ENCODE assay signal across 14 cellular contexts in the genomic region with DNA sequence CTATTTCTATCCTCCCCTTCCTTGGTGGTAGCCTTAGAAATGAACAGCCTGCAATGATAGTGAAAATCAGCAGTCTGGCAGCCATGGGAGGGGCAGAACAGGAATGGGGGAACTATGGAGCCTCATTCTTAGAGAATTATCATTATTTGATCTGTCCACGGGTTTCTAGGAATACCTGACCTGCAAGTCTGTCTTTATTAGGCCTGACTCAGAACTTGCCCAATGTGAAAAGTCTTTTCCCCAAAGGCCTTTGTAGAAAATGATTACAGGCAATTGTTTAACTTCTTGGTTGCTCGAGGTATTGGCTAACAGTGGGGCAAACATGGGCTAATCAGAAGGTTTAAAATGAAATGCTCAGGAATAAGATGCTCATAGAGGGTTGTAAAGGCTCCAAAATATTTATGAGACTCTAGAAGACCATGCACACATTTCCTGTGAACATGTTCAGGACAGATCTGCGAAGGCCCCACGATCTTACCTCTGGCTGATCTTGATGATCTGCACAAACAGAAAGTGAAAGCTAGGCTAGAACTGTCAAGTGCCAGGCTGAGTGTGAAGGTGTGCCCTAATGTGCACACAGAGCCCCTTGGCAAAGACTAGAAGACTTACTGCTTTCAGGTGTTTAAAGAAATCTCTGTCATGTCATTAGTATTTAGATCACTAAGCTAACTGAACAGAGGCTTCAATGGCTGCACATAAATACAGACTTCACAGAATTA. TPM values are rescaled to one million over a fixed set of nuclear protein-coding genes. Genes with fewer than 3 reads are reported as not detected.
DNase-seq lines count a peak whose midpoint lies in the region; ATAC-seq and TF ChIP-seq lines count a peak whose summit lies in the region.
"Had no signal": no experiment of that assay in that cellular context is flagged by ENCODE, and none has a peak within 500 bp of the region (broad histone marks: within the 10 kb centered on the region; RNA-seq: fewer than 3 reads in every experiment).

No MANE protein-coding gene starts in this region.

- H3K9ac ChIP-seq in colonic mucosa (ENCODE audit: low read depth in 2 of 2, low read length in 2 of 2) (no peak overlapping the region), GM23248 (no peak overlapping the region)

- H3K4me2 ChIP-seq in GM23248 (ENCODE audit: unreplicated experiment): no peak overlapping the region

- no peaks in the 10 kb centered on the region for H3K36me3 Mint-ChIP-seq in central memory CD8-positive, alpha-beta T cell (ENCODE audit: insufficient read depth)

- no peaks in the 10 kb centered on the region for H3K79me2 ChIP-seq in GM23248 (ENCODE audit: insufficient read depth)

- peak overlapping the region; percentile 32 for H3K27ac Mint-ChIP-seq in central memory CD8-positive, alpha-beta T cell (ENCODE audit: low read depth)
- H3K27ac Mint-ChIP-seq: mesothelial cell of epicardium had no signal

- no peaks in the 10 kb centered on the region for H4K20me1 ChIP-seq in GM23248 (ENCODE audit: insufficient read depth)

- no peak overlapping the region for H2AFZ ChIP-seq in GM23248

- peak overlapping the region; percentile 42 for H3K4me3 Mint-ChIP-seq in central memory CD8-positive, alpha-beta T cell
- H3K4me3 Mint-ChIP-seq: mesothelial cell of epicardium had no signal

- H3K36me3 ChIP-seq in colonic mucosa: no peaks in the 10 kb centered on the region
- H3K36me3 ChIP-seq in GM23248 (ENCODE audit: low read depth): no peaks in the 10 kb centered on the region
- H3K36me3 ChIP-seq: upper lobe of left lung had no signal

- H3K27me3 Mint-ChIP-seq in central memory CD8-positive, alpha-beta T cell: no peaks in the 10 kb centered on the region

- peak; percentile 70 for DNase-seq in activated effector memory CD4-positive, alpha-beta T cell treated with anti-CD3 and anti-CD28 coated beads, Interleukin-2, amount 50 U/mL, for 16 hours
- DNase-seq in activated effector memory CD4-positive, alpha-beta T cell treated with Interleukin-2 at 50 U/mL for 16 hours: no peak
- no peak for DNase-seq in central memory CD8-positive, alpha-beta T cell (ENCODE audit: low spot score in 2 of 2)
- DNase-seq in stimulated activated naive CD8-positive, alpha-beta T cell treated with anti-CD3 and anti-CD28 coated beads, Interleukin-15, Interleukin-2, amounts not matched to agents 100 U/mL and 50 U/mL, for 24 hours: no peak
- no peak for DNase-seq in colonic mucosa
- DNase-seq in cerebellar cortex (ENCODE audit: low spot score): no peak
- DNase-seq in GM23248: no peak
- DNase-seq: amygdala, dermis blood vessel endothelial cell, NCI-H1048, NCI-H345 had no signal

- no peaks in the 10 kb centered on the region for H3K9me2 ChIP-seq in GM23248 (ENCODE audit: insufficient read depth)

- in situ Hi-C loops in GM23248 (cut with MboI): no loop called here

- peak; percentile 93 for ATAC-seq in central memory CD8-positive, alpha-beta T cell (replicated peaks; ENCODE audit: extremely low read depth, poor library complexity, severe bottlenecking)
- peak; percentile 82 for ATAC-seq in stimulated activated naive CD8-positive, alpha-beta T cell treated with anti-CD3 and anti-CD28 coated beads, Interleukin-15, Interleukin-2, amounts not matched to agents 100 U/mL and 50 U/mL, for 24 hours

- intact Hi-C loops in colonic mucosa (cut with DNase I): no loop called here

- H3K4me1 Mint-ChIP-seq in central memory CD8-positive, alpha-beta T cell: peaks cover 7% of the 10 kb centered on the region
- H3K4me1 Mint-ChIP-seq: mesothelial cell of epicardium had no signal

- no peaks in the 10 kb centered on the region for H3F3A ChIP-seq in GM23248 (ENCODE audit: insufficient read depth)

- no peaks in the 10 kb centered on the region for H3K4me1 ChIP-seq in colonic mucosa
- H3K4me1 ChIP-seq in GM23248 (ENCODE audit: insufficient read depth): no peaks in the 10 kb centered on the region

- H3K9me3 Mint-ChIP-seq in central memory CD8-positive, alpha-beta T cell: peaks cover 7% of the 10 kb centered on the region

- H3K9me3 ChIP-seq in colonic mucosa (peaks cover 7% of the 10 kb centered on the region), GM23248 (ENCODE audit: low read depth) (no peaks in the 10 kb centered on the region)
- H3K9me3 ChIP-seq: upper lobe of left lung had no signal

- no peak overlapping the region for H3K27ac ChIP-seq in colonic mucosa
- no peak overlapping the region for H3K27ac ChIP-seq in GM23248
- H3K27ac ChIP-seq: upper lobe of left lung had no signal

- H3K4me3 ChIP-seq in WI38 (ENCODE audit: low read depth, low read length) (peak overlapping the region; percentile 13), colonic mucosa (no peak overlapping the region), GM23248 (no peak overlapping the region)

- WGBS in GM23248 (ENCODE audit: low coverage in 1 of 2, low lambda C conversion rate in 2 of 2, missing lambda C conversion rate in 2 of 2), 2 experiments: 48 to 49% methylated on average over 4 of the region's 4 CpGs

- H3K27me3 ChIP-seq in colonic mucosa: no peaks in the 10 kb centered on the region
- no peaks in the 10 kb centered on the region for H3K27me3 ChIP-seq in GM23248 (replicated peaks; ENCODE audit: insufficient read depth)
- H3K27me3 ChIP-seq: upper lobe of left lung had no signal

- no peak for TF ChIP-seq CTCF in WI38 (IDR thresholded peaks at IDR 0.05; ENCODE audit: low read depth, low read length)
- TF ChIP-seq CTCF in colonic mucosa (IDR thresholded peaks at IDR 0.05): no peak

RNA-seq across cellular contexts. Expression of a gene that starts 39.6 kb away (rescaled TPM):
- 1 to 10 TPM in 1 of 2 donors, under 1 TPM in 1; 0.64 to 1.5 TPM for total RNA-seq in colonic mucosa
- total RNA-seq in GM23248 (2014; rRNA removed; shearing (Covaris generic)): 0.65 TPM in 1 of 2 replicates, not detected in the other
- 0.08 TPM in 1 of 2 replicates, not detected in the other for polyA plus RNA-seq in GM23248 (2016; fragmentation: Nextera tagmentation; extraction: Ambion mirVana)

RNA-seq across cellular contexts. Expression of a gene that starts 50.9 kb away (rescaled TPM):
- 100 to 1,000 TPM in 1 of 2 donors, 10 to 100 TPM in 1; 43.1 to 108 TPM for total RNA-seq in colonic mucosa
- 1.3 and 2.7 TPM in 2 replicates for total RNA-seq in GM23248 (2014; rRNA removed; shearing (Covaris generic))
- polyA plus RNA-seq in GM23248 (2016; fragmentation: Nextera tagmentation; extraction: Ambion mirVana): 1.8 TPM in 2 replicates

Comparison
In these comparisons a context has a peak if more than half of its experiments do, and no peak if none do; other contexts are left out.
1. RNA of a gene that starts 50.9 kb away (total RNA-seq): 43.1 to 108 TPM in colonic mucosa; 1.3 to 2.7 TPM in GM23248; every median in the first group is over 10 times any median in the second.